Comparison of ENCODE assay signal across 8 cellular contexts in genomic region chr10:68900427-68901105, GRCh38. TPM values are rescaled to one million over a fixed set of nuclear protein-coding genes. Genes with fewer than 3 reads are reported as not detected.
DNase-seq lines count a peak whose midpoint lies in the region; ATAC-seq and TF ChIP-seq lines count a peak whose summit lies in the region.

No MANE protein-coding gene starts in this region.

- intact Hi-C loops in activated T-helper 2 cell treated with anti-CD3 and anti-CD28 coated beads, Interferon-gamma antibody, Interleukin-2, Interleukin-4, amounts not matched to agents 10 μg/mL and 5 μg/mL and 100 μg/mL, durations not matched to agents 14 hours and 24 hours and 36 hours (cut with micrococcal nuclease): loop anchor here (1.0 to 10.0 kb wide), 10 partner anchors 56 to 569 kb away; partner anchors contain the start of genes CCAR1, DDX21, DNA2 and RUFY2
- intact Hi-C loops in left ventricle myocardium superior (cut with micrococcal nuclease): no loop called here

- H3K9me3 Mint-ChIP-seq in activated T-helper 2 cell treated with anti-CD3 and anti-CD28 coated beads, Interferon-gamma antibody, Interleukin-2, Interleukin-4, amounts not matched to agents 10 μg/mL and 5 μg/mL and 100 μg/mL, durations not matched to agents 14 hours and 24 hours and 36 hours: no peaks in the 10 kb centered on the region

- peak; percentile 29 for ATAC-seq in GM19463 (IDR thresholded peaks at IDR 0.05; ENCODE audit: unreplicated experiment)
- ATAC-seq in left ventricle myocardium superior: peak; percentile 78

- in situ Hi-C loops in GM13977 (cut with MboI; ENCODE audit: low pct_unique_long_range_greater_than_20kb, low sequenced_read_pairs, unreplicated experiment): no loop called here

- peaks cover 34% of the 10 kb centered on the region for H3K36me3 Mint-ChIP-seq in activated T-helper 2 cell treated with anti-CD3 and anti-CD28 coated beads, Interferon-gamma antibody, Interleukin-2, Interleukin-4, amounts not matched to agents 10 μg/mL and 5 μg/mL and 100 μg/mL, durations not matched to agents 14 hours and 24 hours and 36 hours (ENCODE audit: low read depth)

- no peak for TF ChIP-seq CTCF in GM13977 (IDR thresholded peaks at IDR 0.05; ENCODE audit: extremely low read depth, insufficient read depth, missing control alignments)

- peak; percentile 88 for DNase-seq in DMS153 treated with DMSO at 0.1 percent for 48 hours (lab: John Stamatoyannopoulos, UW; ENCODE audit: unreplicated experiment)
- DNase-seq in HuH-7.5 (ENCODE audit: low spot score): peak; percentile 25
- DNase-seq in activated T-helper 2 cell treated with anti-CD3 and anti-CD28 coated beads, Interferon-gamma antibody, Interleukin-2, Interleukin-4, amounts not matched to agents 10 μg/mL and 5 μg/mL and 100 μg/mL, durations not matched to agents 14 hours and 24 hours and 36 hours (ENCODE audit: low spot score): no peak
- peak; percentile 87 for DNase-seq in left ventricle myocardium superior
- DNase-seq in renal cortical epithelial cell (ENCODE audit: low read depth): peak; percentile 63
- no peak for DNase-seq in GM13977 (ENCODE audit: low spot score)
- DNase-seq in H4 (ENCODE audit: low spot score): no peak

- H3K4me1 Mint-ChIP-seq in activated T-helper 2 cell treated with anti-CD3 and anti-CD28 coated beads, Interferon-gamma antibody, Interleukin-2, Interleukin-4, amounts not matched to agents 10 μg/mL and 5 μg/mL and 100 μg/mL, durations not matched to agents 14 hours and 24 hours and 36 hours (ENCODE audit: low read depth): peaks cover 36% of the 10 kb centered on the region

- peak overlapping the region; percentile 92 for H3K4me3 Mint-ChIP-seq in activated T-helper 2 cell treated with anti-CD3 and anti-CD28 coated beads, Interferon-gamma antibody, Interleukin-2, Interleukin-4, amounts not matched to agents 10 μg/mL and 5 μg/mL and 100 μg/mL, durations not matched to agents 14 hours and 24 hours and 36 hours (ENCODE audit: low read depth)

- peak overlapping the region; percentile 99 for H3K27ac Mint-ChIP-seq in activated T-helper 2 cell treated with anti-CD3 and anti-CD28 coated beads, Interferon-gamma antibody, Interleukin-2, Interleukin-4, amounts not matched to agents 10 μg/mL and 5 μg/mL and 100 μg/mL, durations not matched to agents 14 hours and 24 hours and 36 hours

- H3K27me3 Mint-ChIP-seq in activated T-helper 2 cell treated with anti-CD3 and anti-CD28 coated beads, Interferon-gamma antibody, Interleukin-2, Interleukin-4, amounts not matched to agents 10 μg/mL and 5 μg/mL and 100 μg/mL, durations not matched to agents 14 hours and 24 hours and 36 hours (ENCODE audit: low read depth): peaks cover 3% of the 10 kb centered on the region

RNA-seq across cellular contexts. Expression of gene DDX50, which starts 0.5 kb away (rescaled TPM):
- 57.0 and 63.4 TPM in 2 replicates for total RNA-seq in activated T-helper 2 cell treated with anti-CD3 and anti-CD28 coated beads, Interferon-gamma antibody, Interleukin-2, Interleukin-4, amounts not matched to agents 10 μg/mL and 5 μg/mL and 100 μg/mL, durations not matched to agents 14 hours and 24 hours and 36 hours
- total RNA-seq in left ventricle myocardium superior (20.4 TPM), renal cortical epithelial cell (62.9 and 64.3 TPM in 2 replicates)
- total RNA-seq in H4 (2014; rRNA removed; shearing (Covaris generic)): 41.2 and 42.5 TPM in 2 replicates

RNA-seq across cellular contexts. Expression of gene DDX21, which starts 55.4 kb away (rescaled TPM):
- 205 and 210 TPM in 2 replicates for total RNA-seq in activated T-helper 2 cell treated with anti-CD3 and anti-CD28 coated beads, Interferon-gamma antibody, Interleukin-2, Interleukin-4, amounts not matched to agents 10 μg/mL and 5 μg/mL and 100 μg/mL, durations not matched to agents 14 hours and 24 hours and 36 hours
- 20.0 TPM for total RNA-seq in left ventricle myocardium superior
- total RNA-seq in renal cortical epithelial cell: 107 and 153 TPM in 2 replicates
- 61.5 and 78.2 TPM in 2 replicates for total RNA-seq in H4 (2014; rRNA removed; shearing (Covaris generic))

Comparison
In these comparisons a context has a peak if more than half of its experiments do, and no peak if none do; other contexts are left out.
1. DNase-seq: peak in DMS153 treated with DMSO at 0.1 percent for 48 hours (single experiment), HuH-7.5 (single experiment), left ventricle myocardium superior (single experiment) and renal cortical epithelial cell (single experiment); none in activated T-helper 2 cell treated with anti-CD3 and anti-CD28 coated beads, Interferon-gamma antibody, Interleukin-2, Interleukin-4, amounts not matched to agents 10 μg/mL and 5 μg/mL and 100 μg/mL, durations not matched to agents 14 hours and 24 hours and 36 hours (single experiment), GM13977 (single experiment) and H4 (single experiment).